ENCODE assay signal across 8 cellular contexts in genomic region chr1:222643937-222644648, GRCh38. TPM values are rescaled to one million over a fixed set of nuclear protein-coding genes. Genes with fewer than 3 reads are reported as not detected.
DNase-seq lines count a peak whose midpoint lies in the region; ATAC-seq and TF ChIP-seq lines count a peak whose summit lies in the region.

No MANE protein-coding gene starts in this region.

- no TSS peak for BruUV-seq in Calu3 (replicated peaks; lab: Mats Ljungman, UMichigan)

- CTCF ChIA-PET in Calu3 (lab: Charles Lee) = interaction anchor here (0.7 to 1.5 kb wide), 3 partner anchors 10 to 179 kb away, joined by 3 to 9 read pairs (median 3); partner anchors contain the start of gene TAF1A

- DNase-seq in Calu3 (peak; percentile 99), NT2/D1 (ENCODE audit: low read depth, low spot score) (peak; percentile 99), mesenchymal stem cell (peak; percentile 99)
- peak; percentile 91 for DNase-seq in activated CD8-positive, alpha-beta memory T cell treated with anti-CD3 and anti-CD28 coated beads, Interleukin-2, amount 50 U/mL, for 24 hours (ENCODE audit: extremely low read depth)
- peak; percentile 90 for DNase-seq in stimulated activated CD8-positive, alpha-beta memory T cell treated with anti-CD3 and anti-CD28 coated beads, Interleukin-12 subunit alpha, Interleukin-12 subunit beta, amount 100 ng/mL, for 24 hours (ENCODE audit: extremely low read depth)

- H3K27ac ChIP-seq in HUES48 (ENCODE audit: low read depth, low read length) = peak overlapping the region; percentile 98
- peak overlapping the region; percentile 91 for H3K27ac ChIP-seq in mesenchymal stem cell (ENCODE audit: low read length, poor library complexity, severe bottlenecking)

- TF ChIP-seq CTCF in Calu3 (IDR thresholded peaks at IDR 0.05; ENCODE audit: unreplicated experiment) = no peak

- H2BK12ac ChIP-seq in mesenchymal stem cell (ENCODE audit: low read length in 2 of 2) = no peak overlapping the region

- peaks cover 8% of the 10 kb centered on the region for H3K4me1 Mint-ChIP-seq in Calu3 (ENCODE audit: low read depth, unreplicated experiment)

- H3K4me3 ChIP-seq in HUES48 (ENCODE audit: low read depth, low read length) (peak overlapping the region; percentile 99), NT2/D1 (ENCODE audit: insufficient read length, low read depth) (peak overlapping the region; percentile 89), endocrine pancreas (ENCODE audit: control insufficient read depth, insufficient read depth, low read length) (peak overlapping the region; percentile 97), mesenchymal stem cell (ENCODE audit: insufficient read depth in 1 of 2, low read depth in 1 of 2, low read length in 2 of 2) (peak overlapping the region; percentile 83 to 98)

- peak overlapping the region; percentile 98 for H2AFZ ChIP-seq in mesenchymal stem cell (ENCODE audit: low read depth, low read length)

- H2BK15ac ChIP-seq in mesenchymal stem cell (ENCODE audit: low read depth, poor library complexity, severe bottlenecking) = peak overlapping the region; percentile 56

- peak overlapping the region; percentile 77 for H4K91ac ChIP-seq in mesenchymal stem cell (ENCODE audit: low read length)

- H3K18ac ChIP-seq in mesenchymal stem cell (ENCODE audit: low read depth in 1 of 2, low read length in 2 of 2) = peak overlapping the region; percentile 96 to 98

- H2AK5ac ChIP-seq in mesenchymal stem cell (ENCODE audit: low read length, severe bottlenecking) = peak overlapping the region; percentile 8

- H3K9ac ChIP-seq in HUES48 (ENCODE audit: low read depth, low read length) = peak overlapping the region; percentile 92
- peak overlapping the region; percentile 90 for H3K9ac ChIP-seq in NT2/D1 (ENCODE audit: insufficient read length, low read depth)
- peak overlapping the region; percentile 88 for H3K9ac ChIP-seq in endocrine pancreas (ENCODE audit: control insufficient read depth, insufficient read depth, low read length)
- peak overlapping the region; percentile 98 for H3K9ac ChIP-seq in mesenchymal stem cell (ENCODE audit: low read length)

- peak overlapping the region; percentile 99 for H4K8ac ChIP-seq in mesenchymal stem cell (ENCODE audit: low read length)

- under 1% methylated on average over 41 of the region's 42 CpGs for WGBS in mesenchymal stem cell

- H3K79me1 ChIP-seq in mesenchymal stem cell (replicated peaks; ENCODE audit: low read length, poor library complexity, severe bottlenecking) = peaks cover 10% of the 10 kb centered on the region

- H3K4me1 ChIP-seq in HUES48 (ENCODE audit: control insufficient read depth, insufficient read depth, low read length) (peaks cover 8% of the 10 kb centered on the region), NT2/D1 (ENCODE audit: insufficient read depth, insufficient read length) (no peaks in the 10 kb centered on the region), endocrine pancreas (ENCODE audit: control insufficient read depth, insufficient read depth, low read length) (peaks cover 27% of the 10 kb centered on the region), mesenchymal stem cell (ENCODE audit: control insufficient read depth, insufficient read depth, low read depth, low read length) (no peaks in the 10 kb centered on the region)

- peak overlapping the region in 1 of 2 experiments; percentile 84 for H3K14ac ChIP-seq in mesenchymal stem cell (ENCODE audit: low read length in 2 of 2)

- H2BK5ac ChIP-seq in mesenchymal stem cell (ENCODE audit: low read depth, low read length, poor library complexity, severe bottlenecking) = peak overlapping the region; percentile 67

- peak overlapping the region; percentile 81 for H3K4me2 ChIP-seq in mesenchymal stem cell (ENCODE audit: low read length, poor library complexity, severe bottlenecking)

- no peaks in the 10 kb centered on the region for H3K27me3 Mint-ChIP-seq in Calu3 (ENCODE audit: unreplicated experiment)

- intact Hi-C loops in Calu3 (cut with micrococcal nuclease; ENCODE audit: unreplicated experiment) = loop anchor here (10.0 kb wide), 1 partner anchor 441 kb away; no protein-coding TSS in a partner anchor

- H3K9me3 ChIP-seq in HUES48 (ENCODE audit: control insufficient read depth, insufficient read depth, low read length) (no peaks in the 10 kb centered on the region), NT2/D1 (ENCODE audit: insufficient read depth, low read length) (no peaks in the 10 kb centered on the region), endocrine pancreas (ENCODE audit: control insufficient read depth, low read length) (no peaks in the 10 kb centered on the region), mesenchymal stem cell (ENCODE audit: control insufficient read depth, low read length) (no peaks in the 10 kb centered on the region)

- H3K27me3 ChIP-seq in HUES48 (ENCODE audit: control insufficient read depth, insufficient read depth, low read length) = no peaks in the 10 kb centered on the region
- H3K27me3 ChIP-seq in NT2/D1 (ENCODE audit: insufficient read depth, insufficient read length) = no peaks in the 10 kb centered on the region
- no peaks in the 10 kb centered on the region for H3K27me3 ChIP-seq in endocrine pancreas (ENCODE audit: control insufficient read depth, insufficient read depth, low read length)
- H3K27me3 ChIP-seq in mesenchymal stem cell (ENCODE audit: control insufficient read depth in 1 of 2, insufficient read depth in 1 of 2, low read length in 2 of 2) = no peaks in the 10 kb centered on the region

- peak overlapping the region; percentile 93 for H3K27ac Mint-ChIP-seq in Calu3 (ENCODE audit: unreplicated experiment)

- H3K4me3 Mint-ChIP-seq in Calu3 (ENCODE audit: low read depth, unreplicated experiment) = peak overlapping the region; percentile 97

- peaks cover 24% of the 10 kb centered on the region for H3K36me3 Mint-ChIP-seq in Calu3 (ENCODE audit: insufficient read depth, unreplicated experiment)

- peak; percentile 94 for ATAC-seq in GM21423 (IDR thresholded peaks at IDR 0.05; ENCODE audit: unreplicated experiment)

- peak overlapping the region; percentile 84 to 89 for H3K4ac ChIP-seq in mesenchymal stem cell (ENCODE audit: low read depth in 1 of 2, low read length in 2 of 2)

- peak overlapping the region; percentile 3 for H2BK120ac ChIP-seq in mesenchymal stem cell (ENCODE audit: low read depth, low read length)

- no peaks in the 10 kb centered on the region for H3K9me3 Mint-ChIP-seq in Calu3 (ENCODE audit: low read depth, unreplicated experiment)

- H3K23ac ChIP-seq in mesenchymal stem cell (ENCODE audit: low read length in 2 of 2) = no peak overlapping the region

- H3K36me3 ChIP-seq in HUES48 (ENCODE audit: control insufficient read depth, insufficient read depth, low read length) (peaks cover 27% of the 10 kb centered on the region), NT2/D1 (ENCODE audit: insufficient read depth, insufficient read length, low read length) (peaks cover 36% of the 10 kb centered on the region), endocrine pancreas (ENCODE audit: control insufficient read depth, insufficient read depth, low read length) (no peaks in the 10 kb centered on the region), mesenchymal stem cell (ENCODE audit: control insufficient read depth in 1 of 2, insufficient read depth in 2 of 2, low read depth in 1 of 2, low read length in 2 of 2) (peaks cover 7 to 62% of the 10 kb centered on the region in 2 experiments)

RNA-seq across cellular contexts. Expression of gene MIA3, which starts 26.2 kb away (rescaled TPM):
- 60.3 and 72.6 TPM in 2 replicates for total RNA-seq in Calu3 (2022)
- 38.5 TPM for polyA plus RNA-seq in mesenchymal stem cell (2013, experiment 1 of 2)
- 33.4 TPM for polyA plus RNA-seq in mesenchymal stem cell (2013, experiment 2 of 2)

RNA-seq across cellular contexts. Expression of gene TAF1A, which starts 54.4 kb away (rescaled TPM):
- 16.3 and 16.4 TPM in 2 replicates for total RNA-seq in Calu3 (2022)
- 2.9 TPM for polyA plus RNA-seq in mesenchymal stem cell (2013, experiment 1 of 2)
- 3.6 TPM for polyA plus RNA-seq in mesenchymal stem cell (2013, experiment 2 of 2)

Comparison
In these comparisons a context has a peak if more than half of its experiments do, and no peak if none do; other contexts are left out.
1. Peak in every context shown above with its lines: DNase-seq, ATAC-seq, H3K4me3 ChIP-seq and H3K27ac ChIP-seq.